12 cellular contexts compared by ENCODE assay signal in genomic region chr17:1626333-1626732, GRCh38. TPM values are rescaled to one million over a fixed set of nuclear protein-coding genes. Genes with fewer than 3 reads are reported as not detected.
DNase-seq lines count a peak whose midpoint lies in the region; ATAC-seq and TF ChIP-seq lines count a peak whose summit lies in the region.
"Had no signal": no experiment of that assay in that cellular context is flagged by ENCODE, and none has a peak within 500 bp of the region (broad histone marks: within the 10 kb centered on the region; RNA-seq: fewer than 3 reads in every experiment).

No MANE protein-coding gene starts in this region.

- H3K4me3 Mint-ChIP-seq in T-helper 17 cell = peak overlapping the region; percentile 81
- peak overlapping the region; percentile 77 to 84 (median 80) for H3K4me3 Mint-ChIP-seq in immature natural killer cell
- no peak overlapping the region for H3K4me3 Mint-ChIP-seq in activated T-cell treated with anti-CD3 and anti-CD28 coated beads, Interleukin-2, amount 50 U/mL, for 72 hours

- H3K27me3 Mint-ChIP-seq in T-helper 17 cell = peaks cover 17% of the 10 kb centered on the region
- peaks cover 9 to 24% (median 14%) of the 10 kb centered on the region in 3 donors for H3K27me3 Mint-ChIP-seq in immature natural killer cell (ENCODE audit: low read depth in 3 of 3)
- H3K27me3 Mint-ChIP-seq in activated T-cell treated with anti-CD3 and anti-CD28 coated beads, Interleukin-2, amount 50 U/mL, for 72 hours (ENCODE audit: low read depth) = peaks cover 32% of the 10 kb centered on the region

- H3K36me3 ChIP-seq in GM06990 (ENCODE audit: control insufficient read depth, insufficient read depth, low read length) (peaks cover 8% of the 10 kb centered on the region), gastrocnemius medialis (peaks cover 0 to 7% of the 10 kb centered on the region in 2 donors)

- H3K9me3 ChIP-seq in T-helper 17 cell (ENCODE audit: control insufficient read depth, low read length, poor library complexity, severe bottlenecking) = no peaks in the 10 kb centered on the region
- H3K9me3 ChIP-seq in gastrocnemius medialis = no peaks in the 10 kb centered on the region

- TF ChIP-seq POLR2A in gastrocnemius medialis (IDR thresholded peaks at IDR 0.05) = no peak

- no peaks in the 10 kb centered on the region for H3K9me3 Mint-ChIP-seq in immature natural killer cell
- no peaks in the 10 kb centered on the region for H3K9me3 Mint-ChIP-seq in activated T-cell treated with anti-CD3 and anti-CD28 coated beads, Interleukin-2, amount 50 U/mL, for 72 hours

- intact Hi-C loops in gastrocnemius medialis (cut with DNase I; ENCODE audit: low total_unique reads) = loop anchor here (5.0 kb wide), 2 partner anchors 259 to 359 kb away; no protein-coding TSS in a partner anchor

- peak overlapping the region; percentile 91 to 99 (median 94) for H3K27ac ChIP-seq in gastrocnemius medialis

- H3K27me3 ChIP-seq in GM06990 (replicated peaks; ENCODE audit: control insufficient read depth, insufficient read depth, low read length) (no peaks in the 10 kb centered on the region), gastrocnemius medialis (no peaks in the 10 kb centered on the region)

- H3K27ac Mint-ChIP-seq in T-helper 17 cell = no peak overlapping the region
- peak overlapping the region in 2 of 6 donors; percentile 25 to 71 for H3K27ac Mint-ChIP-seq in immature natural killer cell
- H3K27ac Mint-ChIP-seq in activated T-cell treated with anti-CD3 and anti-CD28 coated beads, Interleukin-2, amount 50 U/mL, for 72 hours = no peak overlapping the region

- H3K4me1 Mint-ChIP-seq in T-helper 17 cell (peaks cover 17% of the 10 kb centered on the region), immature natural killer cell (peaks cover 15 to 17% of the 10 kb centered on the region in 2 donors)
- peaks cover 27% of the 10 kb centered on the region for H3K4me1 Mint-ChIP-seq in activated T-cell treated with anti-CD3 and anti-CD28 coated beads, Interleukin-2, amount 50 U/mL, for 72 hours (ENCODE audit: low read depth)

- TF ChIP-seq CTCF in GM06990 (IDR thresholded peaks at IDR 0.05; ENCODE audit: insufficient read depth, low read length, poor library complexity, severe bottlenecking) = no peak
- TF ChIP-seq CTCF in gastrocnemius medialis (IDR thresholded peaks at IDR 0.05 in 4 of 5, conservative IDR thresholded peaks at IDR 0.05 in 1 of 5) = no peak

- H3K4me1 ChIP-seq in gastrocnemius medialis = peaks cover 22 to 38% of the 10 kb centered on the region in 2 donors

- in situ Hi-C loops in gastrocnemius medialis (cut with MboI; ENCODE audit: low sequenced_read_pairs in 4 of 4) = loop anchor here in 2 of 4 donors (25.0 kb wide), 1 partner anchor 364 kb away; the partner anchor contains the start of gene BHLHA9 (in 2 of the 2)

- peak overlapping the region; percentile 84 for H3K4me3 ChIP-seq in GM06990 (replicated peaks; ENCODE audit: low read depth, low read length)
- H3K4me3 ChIP-seq in gastrocnemius medialis = peak overlapping the region in 2 of 4 donors; percentile 80 to 82

- ATAC-seq in T-helper 17 cell (no peak), gastrocnemius medialis (peak in 1 of 2 donors; percentile 10), HG03571 (IDR thresholded peaks at IDR 0.05; ENCODE audit: unreplicated experiment) (no peak)
- ATAC-seq in activated T-cell treated with anti-CD3 and anti-CD28 coated beads, Interleukin-2, amount 50 U/mL, for 72 hours (replicated peaks in 1 of 2) = no peak

- H3K36me3 Mint-ChIP-seq in T-helper 17 cell (ENCODE audit: low read depth) (peaks cover 2% of the 10 kb centered on the region), immature natural killer cell (peaks cover 0 to 5% (median 0%) of the 10 kb centered on the region in 3 donors)
- peaks cover 0 to 2% of the 10 kb centered on the region in 2 donors for H3K36me3 Mint-ChIP-seq in activated T-cell treated with anti-CD3 and anti-CD28 coated beads, Interleukin-2, amount 50 U/mL, for 72 hours (ENCODE audit: insufficient read depth in 2 of 2)

- DNase-seq in GM06990 (ENCODE audit: extremely low read depth, insufficient read length) = no peak
- DNase-seq in T-helper 17 cell = no peak
- no peak for DNase-seq in immature natural killer cell
- no peak for DNase-seq in gastrocnemius medialis
- DNase-seq in HUDEP-2 (lab: John Stamatoyannopoulos, UW; ENCODE audit: unreplicated experiment in 76 of 76) = no peak
- no peak for DNase-seq in occipital lobe (lab: John Stamatoyannopoulos, UW)
- DNase-seq in activated T-cell treated with anti-CD3 and anti-CD28 coated beads, Interleukin-2, amount 50 U/mL, for 72 hours = no peak
- DNase-seq: activated T-cell treated with anti-CD3 and anti-CD28 coated beads for 4 hours; effector memory CD4-positive, alpha-beta T cell; NCI-H510A; T-helper 2 cell had no signal

RNA-seq across cellular contexts. Expression of gene SLC43A2, which starts 2.3 kb away (rescaled TPM):
- 1 to 10 TPM; 5.1 to 7.4 TPM for total RNA-seq in T-helper 17 cell
- 1 to 10 TPM; 3.6 to 8.3 (median 4.5) TPM for polyA plus RNA-seq in immature natural killer cell
- 10 to 100 TPM; 26.9 to 96.9 (median 55.2) TPM for total RNA-seq in gastrocnemius medialis
- 15.1 TPM for total RNA-seq in occipital lobe
- total RNA-seq in activated T-cell treated with anti-CD3 and anti-CD28 coated beads, Interleukin-2, amount 50 U/mL, for 72 hours = 1 to 10 TPM; 3.4 to 3.8 TPM

RNA-seq across cellular contexts. Expression of gene SCARF1, which starts 19.2 kb away (rescaled TPM):
- total RNA-seq in T-helper 17 cell (1 to 10 TPM; 1.6 to 2.3 TPM), gastrocnemius medialis (10 to 100 TPM in 1 of 4 donors, 1 to 10 TPM in 3; 4.1 to 15.1 (median 5.7) TPM), occipital lobe (3.9 TPM)
- under 1 TPM; 0.12 to 0.95 (median 0.64) TPM for polyA plus RNA-seq in immature natural killer cell
- total RNA-seq in activated T-cell treated with anti-CD3 and anti-CD28 coated beads, Interleukin-2, amount 50 U/mL, for 72 hours = 1 to 10 TPM; 1.9 to 2.5 TPM

RNA-seq across cellular contexts. Expression of gene RILP, which starts 23.3 kb away (rescaled TPM):
- 1 to 10 TPM; 2.3 to 3.0 TPM for total RNA-seq in T-helper 17 cell
- 10 to 100 TPM in 1 of 3 donors, 1 to 10 TPM in 2; 5.0 to 12.7 (median 9.2) TPM for polyA plus RNA-seq in immature natural killer cell
- 10 to 100 TPM; 45.5 to 94.7 (median 58.9) TPM for total RNA-seq in gastrocnemius medialis
- 1.4 TPM for total RNA-seq in occipital lobe
- total RNA-seq in activated T-cell treated with anti-CD3 and anti-CD28 coated beads, Interleukin-2, amount 50 U/mL, for 72 hours = 1 to 10 TPM; 3.4 to 4.4 TPM

RNA-seq across cellular contexts. Expression of gene PRPF8, which starts 58.3 kb away (rescaled TPM):
- total RNA-seq in T-helper 17 cell (100 to 1,000 TPM; 451 to 472 TPM), gastrocnemius medialis (100 to 1,000 TPM; 127 to 261 (median 195) TPM), occipital lobe (71.1 TPM)
- 100 to 1,000 TPM in 1 of 3 donors, 10 to 100 TPM in 2; 57.0 to 198 (median 84.1) TPM for polyA plus RNA-seq in immature natural killer cell
- total RNA-seq in activated T-cell treated with anti-CD3 and anti-CD28 coated beads, Interleukin-2, amount 50 U/mL, for 72 hours = 100 to 1,000 TPM; 332 to 390 TPM

Comparison
In these comparisons a context has a peak if more than half of its experiments do, and no peak if none do; other contexts are left out.
1. H3K4me3 Mint-ChIP-seq: peak in T-helper 17 cell (single experiment) and immature natural killer cell (5 of 5); none in activated T-cell treated with anti-CD3 and anti-CD28 coated beads, Interleukin-2, amount 50 U/mL, for 72 hours (0 of 2).
2. RNA of gene RILP, which starts 23.3 kb away (total RNA-seq): 45.5 to 94.7 TPM in gastrocnemius medialis; 3.4 to 4.4 TPM in activated T-cell treated with anti-CD3 and anti-CD28 coated beads, Interleukin-2, amount 50 U/mL, for 72 hours, 2.3 to 3.0 TPM in T-helper 17 cell and 1.4 TPM in occipital lobe (single experiment); every median in the first group is over 4 times any median in the second.